In the genomic region with DNA sequence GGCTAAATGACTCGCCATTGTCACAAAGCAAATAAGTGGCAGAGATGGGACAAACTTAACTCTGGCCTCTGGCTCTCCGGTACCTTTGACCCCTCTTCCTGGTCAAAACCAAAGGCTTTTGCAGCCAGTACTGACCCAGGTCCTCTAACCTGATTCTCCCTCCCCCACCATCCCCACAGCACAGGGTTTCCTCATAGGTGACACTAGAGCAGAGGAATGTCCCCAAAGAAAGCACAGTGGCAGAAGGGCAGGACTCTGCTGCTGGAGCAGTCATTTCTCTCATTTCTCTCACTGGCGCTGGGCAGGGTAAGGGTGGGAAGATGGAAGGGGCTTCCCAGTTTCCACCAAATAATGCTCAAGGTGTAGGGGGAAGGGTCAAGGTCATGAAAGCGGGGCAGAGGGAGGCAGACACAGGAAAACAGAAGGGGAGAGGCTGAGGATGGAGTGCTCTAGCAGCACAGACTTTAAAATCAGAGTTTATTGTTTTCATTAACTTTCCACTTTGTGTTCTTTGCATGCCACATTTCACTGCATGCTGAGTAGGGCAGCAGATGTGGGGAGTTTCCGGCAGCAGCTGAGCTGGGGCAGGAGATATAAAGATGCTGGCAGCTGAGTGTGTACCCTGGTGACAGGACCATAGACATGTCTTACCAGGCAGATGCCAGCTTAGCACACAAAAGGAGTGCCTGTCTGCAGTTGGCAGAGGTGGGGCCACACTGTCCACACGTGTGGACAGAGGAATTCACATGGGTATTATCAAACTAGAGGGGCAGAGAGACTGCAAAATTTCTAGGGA, we compare ENCODE assay signal across 16 cellular contexts.
A peak's percentile ranks its signal among the peaks of the same experiment; 100 is the strongest.
DNase-seq lines count a peak whose midpoint lies in the region; ATAC-seq and TF ChIP-seq lines count a peak whose summit lies in the region.
"Had no signal": no experiment of that assay in that cellular context is flagged by ENCODE, and none has a peak within 500 bp of the region (broad histone marks: within the 10 kb centered on the region; RNA-seq: fewer than 3 reads in every experiment).

No MANE protein-coding gene starts in this region.

- H3K36me3 Mint-ChIP-seq in neural crest cell (ENCODE audit: low read depth): no peaks in the 10 kb centered on the region
- no peaks in the 10 kb centered on the region for H3K36me3 Mint-ChIP-seq in stimulated activated effector memory CD8-positive, alpha-beta T cell treated with anti-CD3 and anti-CD28 coated beads, Interleukin-12 subunit alpha, Interleukin-12 subunit beta, amount 100 ng/mL, for 72 hours
- H3K36me3 Mint-ChIP-seq: CD8-positive, alpha-beta T cell had no signal

- peaks cover 2% of the 10 kb centered on the region for H3K9me3 Mint-ChIP-seq in neural crest cell
- peaks cover 3% of the 10 kb centered on the region for H3K9me3 Mint-ChIP-seq in stimulated activated effector memory CD8-positive, alpha-beta T cell treated with anti-CD3 and anti-CD28 coated beads, Interleukin-12 subunit alpha, Interleukin-12 subunit beta, amount 100 ng/mL, for 72 hours
- H3K9me3 Mint-ChIP-seq: CD8-positive, alpha-beta T cell had no signal

- H3K27ac Mint-ChIP-seq in neural crest cell (ENCODE audit: unreplicated experiment): peak overlapping the region; percentile 57
- H3K27ac Mint-ChIP-seq in stimulated activated effector memory CD8-positive, alpha-beta T cell treated with anti-CD3 and anti-CD28 coated beads, Interleukin-12 subunit alpha, Interleukin-12 subunit beta, amount 100 ng/mL, for 72 hours: no peak overlapping the region
- H3K27ac Mint-ChIP-seq: B cell; CD8-positive, alpha-beta T cell; HFFc6 had no signal

- no peaks in the 10 kb centered on the region for H3K27me3 Mint-ChIP-seq in neural crest cell (ENCODE audit: low read depth)

- DNase-seq in ecto neural progenitor cell (ENCODE audit: low spot score) (peak; percentile 24), neural crest cell (ENCODE audit: low read depth, low spot score) (no peak)
- no peak for DNase-seq in central memory CD4-positive, alpha-beta T cell
- DNase-seq in activated CD4-positive, CD25-positive, alpha-beta regulatory T cell treated with anti-CD3 and anti-CD28 coated beads, Interleukin-2, amount 50 U/mL, for 72 hours: no peak
- no peak for DNase-seq in stimulated activated effector memory CD8-positive, alpha-beta T cell treated with anti-CD3 and anti-CD28 coated beads, Interleukin-12 subunit alpha, Interleukin-12 subunit beta, amount 100 ng/mL, for 72 hours (ENCODE audit: low spot score in 2 of 2)
- DNase-seq: CD8-positive, alpha-beta T cell; EL; HFFc6; IMR-90; NCI-H1417 treated with DMSO at 0.1 percent for 48 hours; NCI-H2081; NCI-H524; SIG-M5 had no signal

- no peak for TF ChIP-seq CTCF in neural crest cell (conservative IDR thresholded peaks at IDR 0.05)

- no peak overlapping the region for H3K4me3 Mint-ChIP-seq in neural crest cell
- no peak overlapping the region for H3K4me3 Mint-ChIP-seq in stimulated activated effector memory CD8-positive, alpha-beta T cell treated with anti-CD3 and anti-CD28 coated beads, Interleukin-12 subunit alpha, Interleukin-12 subunit beta, amount 100 ng/mL, for 72 hours
- H3K4me3 Mint-ChIP-seq: B cell; CD8-positive, alpha-beta T cell; HFFc6 had no signal

- H3K4me1 Mint-ChIP-seq in neural crest cell: peaks cover 14% of the 10 kb centered on the region
- no peaks in the 10 kb centered on the region for H3K4me1 Mint-ChIP-seq in stimulated activated effector memory CD8-positive, alpha-beta T cell treated with anti-CD3 and anti-CD28 coated beads, Interleukin-12 subunit alpha, Interleukin-12 subunit beta, amount 100 ng/mL, for 72 hours
- H3K4me1 Mint-ChIP-seq: B cell had no signal

- ATAC-seq in GM18907 (IDR thresholded peaks at IDR 0.05; ENCODE audit: unreplicated experiment) (peak; percentile 42), HG02678 (IDR thresholded peaks at IDR 0.05; ENCODE audit: unreplicated experiment) (peak; percentile 38)
- ATAC-seq in stimulated activated effector memory CD8-positive, alpha-beta T cell treated with anti-CD3 and anti-CD28 coated beads, Interleukin-12 subunit alpha, Interleukin-12 subunit beta, amount 100 ng/mL, for 72 hours: no peak
- ATAC-seq: CD8-positive, alpha-beta T cell had no signal
